Comparison of ENCODE assay signal across 32 cellular contexts in genomic region chr5:146944764-146945710, GRCh38.
"Had no signal": no experiment of that assay in that cellular context is flagged by ENCODE, and none has a peak within 500 bp of the region (broad histone marks: within the 10 kb centered on the region; RNA-seq: fewer than 3 reads in every experiment).

No MANE protein-coding gene starts in this region.

- H3K9me3 ChIP-seq: adrenal gland, MG63, SJSA1, SK-N-SH had no signal

- H3K36me3 ChIP-seq: adrenal gland, MG63, SJSA1 had no signal

- H3K9ac ChIP-seq: SK-N-SH had no signal

- H3K4me1 ChIP-seq: adrenal gland, SJSA1 had no signal

- ATAC-seq: activated CD4-positive, alpha-beta T cell treated with anti-CD3 and anti-CD28 coated beads for 36 hours; activated CD4-positive, CD25-positive, alpha-beta regulatory T cell treated with anti-CD3 and anti-CD28 coated beads, Interleukin-2, amount 50 U/mL, for 24 hours; activated CD8-positive, alpha-beta T cell treated with anti-CD3 and anti-CD28 coated beads, Interleukin-2, amount 10 ng/mL, durations not matched to agents 7 days and 5 days; activated naive CD4-positive, alpha-beta T cell treated with anti-CD3 and anti-CD28 coated beads, Interleukin-2, amount 50 U/mL, for 72 hours; Panc1; WTC11 had no signal

- FAIRE-seq: astrocyte, bronchial epithelial cell, TTC549 had no signal

- H3K27me3 ChIP-seq: adrenal gland, MG63 had no signal

- H3K4me3 ChIP-seq: adrenal gland, MG63, SJSA1 had no signal

- H3K27ac ChIP-seq: adrenal gland, SJSA1 had no signal

- DNase-seq: activated CD4-positive, alpha-beta T cell treated with anti-CD3 and anti-CD28 coated beads for 36 hours; activated CD4-positive, alpha-beta T cell treated with anti-CD3 and anti-CD28 coated beads, Interleukin-2, amount 10 ng/mL, durations not matched to agents 7 days and 5 days; activated CD4-positive, alpha-beta T cell treated with anti-CD3 and anti-CD28 coated beads, Interleukin-2, amount 50 U/mL, for 48 hours; activated CD8-positive, alpha-beta T cell treated with anti-CD3 and anti-CD28 coated beads, Interleukin-2, amount 10 ng/mL, durations not matched to agents 7 days and 5 days; activated gamma-delta T cell; activated naive CD4-positive, alpha-beta T cell treated with Interleukin-2 at 50 U/mL for 16 hours; activated T-cell treated with anti-CD3 and anti-CD28 coated beads, Interleukin-2, amount 50 U/mL, for 24 hours; adrenal gland; caudate nucleus; Kasumi-1; KG1; MG63; NCI-H1048; NCI-H1105 treated with DMSO at 0.1 percent for 48 hours; NCI-H1436; NCI-H1694; NCI-H1930; NCI-H2081 treated with DMSO at 0.1 percent for 48 hours; NCI-H226; NCI-H510A; NCI-H526 treated with DMSO at 0.1 percent for 48 hours; RPMI8226; SHP77 treated with DMSO at 0.1 percent for 48 hours; SK-N-SH had no signal

- H3K4me2 ChIP-seq: SK-N-SH had no signal
